In the genomic region with DNA sequence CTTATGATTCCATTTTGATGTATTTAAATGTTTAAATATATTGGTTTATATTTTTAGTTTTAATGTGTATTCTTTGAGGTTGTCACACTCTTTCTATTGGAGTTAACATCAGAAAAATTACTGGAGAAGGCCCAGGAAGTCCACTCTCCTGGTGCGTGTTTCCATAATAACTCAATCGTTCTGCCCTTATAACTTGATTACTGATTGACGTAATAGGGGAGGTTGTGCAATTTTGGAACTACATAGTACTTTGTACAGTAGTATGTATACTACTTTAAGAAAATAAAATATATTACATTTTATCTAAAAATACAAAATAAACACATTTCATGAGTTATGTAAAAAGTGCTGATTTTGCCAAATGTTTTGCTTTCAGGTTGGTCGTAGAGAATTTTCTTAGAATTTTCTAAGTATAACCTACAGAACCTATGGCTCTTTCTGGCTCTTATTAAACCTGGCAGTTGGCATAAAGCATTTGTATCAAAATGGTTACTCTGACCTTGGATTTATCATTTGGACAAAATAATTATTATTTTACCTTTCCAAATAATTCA, we compare ENCODE assay signal across 32 cellular contexts. TPM values are rescaled to one million over a fixed set of nuclear protein-coding genes. Genes with fewer than 3 reads are reported as not detected.
"Had no signal": no experiment of that assay in that cellular context is flagged by ENCODE, and none has a peak within 500 bp of the region (broad histone marks: within the 10 kb centered on the region; RNA-seq: fewer than 3 reads in every experiment).

No MANE protein-coding gene starts in this region.

- H3K27ac ChIP-seq: adrenal gland, breast epithelium, cardiac muscle cell, colonic mucosa, epithelial cell of prostate, esophagus squamous epithelium had no signal

- H3K4me3 ChIP-seq: breast epithelium, cardiac muscle cell, colonic mucosa, esophagus squamous epithelium had no signal

- FAIRE-seq: endometrium, endothelial cell of umbilical vein, frontal cortex had no signal

- H3K36me3 ChIP-seq: adrenal gland, breast epithelium, cardiac muscle cell, colonic mucosa, esophagus squamous epithelium had no signal

- H3K9me3 ChIP-seq: adrenal gland, breast epithelium, colonic mucosa, esophagus squamous epithelium had no signal

- H3K4me1 ChIP-seq: colonic mucosa had no signal

- DNase-seq: activated CD4-positive, alpha-beta memory T cell treated with anti-CD3 and anti-CD28 coated beads for 36 hours; activated CD4-positive, alpha-beta T cell treated with anti-CD3 and anti-CD28 coated beads for 36 hours; activated CD4-positive, alpha-beta T cell treated with anti-CD3 and anti-CD28 coated beads, Interleukin-2, amount 10 ng/mL, durations not matched to agents 24 days and 14 days; activated CD4-positive, CD25-positive, alpha-beta regulatory T cell; activated CD4-positive, CD25-positive, alpha-beta regulatory T cell treated with anti-CD3 and anti-CD28 coated beads, Interleukin-2, amount 50 U/mL, for 72 hours; activated CD8-positive, alpha-beta memory T cell treated with anti-CD3 and anti-CD28 coated beads, Interleukin-2, amount 10 ng/mL, durations not matched to agents 7 days and 5 days; activated CD8-positive, alpha-beta memory T cell treated with anti-CD3 and anti-CD28 coated beads, Interleukin-2, amount 50 U/mL, for 4 hours; activated CD8-positive, alpha-beta T cell treated with anti-CD3 and anti-CD28 coated beads, Interleukin-2, amount 10 ng/mL, durations not matched to agents 7 days and 5 days; activated effector memory CD4-positive, alpha-beta T cell treated with anti-CD3 and anti-CD28 coated beads, Interleukin-2, amount 50 U/mL, for 16 hours; activated naive CD4-positive, alpha-beta T cell treated with anti-CD3 and anti-CD28 coated beads for 36 hours; activated naive CD8-positive, alpha-beta T cell treated with anti-CD3 and anti-CD28 coated beads for 36 hours; activated naive CD8-positive, alpha-beta T cell treated with anti-CD3 and anti-CD28 coated beads, Interleukin-2, amount 50 U/mL, for 24 hours; activated T-cell treated with anti-CD3 and anti-CD28 coated beads, Interleukin-2, amount 50 U/mL, for 1 hour; activated T-cell treated with anti-CD3 and anti-CD28 coated beads, Interleukin-2, amount 50 U/mL, for 48 hours; adrenal gland; amygdala; aorta; central memory CD4-positive, alpha-beta T cell; cerebellar nuclear complex; colonic mucosa; effector CD8-positive, alpha-beta T cell; esophagus squamous epithelium; foreskin fibroblast; head of caudate nucleus; T-helper 17 cell; T1000 had no signal

- ATAC-seq: activated CD4-positive, alpha-beta T cell treated with anti-CD3 and anti-CD28 coated beads for 36 hours; activated CD8-positive, alpha-beta memory T cell treated with anti-CD3 and anti-CD28 coated beads, Interleukin-2, amount 10 ng/mL, durations not matched to agents 7 days and 5 days; activated CD8-positive, alpha-beta T cell treated with anti-CD3 and anti-CD28 coated beads, Interleukin-2, amount 10 ng/mL, durations not matched to agents 7 days and 5 days; activated naive CD8-positive, alpha-beta T cell treated with anti-CD3 and anti-CD28 coated beads, Interleukin-2, amount 50 U/mL, for 24 hours; T-helper 17 cell had no signal

- H3K27me3 ChIP-seq: adrenal gland, breast epithelium, cardiac muscle cell, colonic mucosa, esophagus squamous epithelium had no signal

RNA-seq across cellular contexts. Expression of a gene that starts 5.7 kb away (rescaled TPM):
- total RNA-seq: activated CD8-positive, alpha-beta T cell treated with anti-CD3 and anti-CD28 coated beads, Interleukin-2, amount 10 ng/mL, durations not matched to agents 7 days and 5 days had no signal
- polyA plus RNA-seq: cardiac muscle cell had no signal
